Comparison of ENCODE assay signal across 15 cellular contexts in the genomic region with DNA sequence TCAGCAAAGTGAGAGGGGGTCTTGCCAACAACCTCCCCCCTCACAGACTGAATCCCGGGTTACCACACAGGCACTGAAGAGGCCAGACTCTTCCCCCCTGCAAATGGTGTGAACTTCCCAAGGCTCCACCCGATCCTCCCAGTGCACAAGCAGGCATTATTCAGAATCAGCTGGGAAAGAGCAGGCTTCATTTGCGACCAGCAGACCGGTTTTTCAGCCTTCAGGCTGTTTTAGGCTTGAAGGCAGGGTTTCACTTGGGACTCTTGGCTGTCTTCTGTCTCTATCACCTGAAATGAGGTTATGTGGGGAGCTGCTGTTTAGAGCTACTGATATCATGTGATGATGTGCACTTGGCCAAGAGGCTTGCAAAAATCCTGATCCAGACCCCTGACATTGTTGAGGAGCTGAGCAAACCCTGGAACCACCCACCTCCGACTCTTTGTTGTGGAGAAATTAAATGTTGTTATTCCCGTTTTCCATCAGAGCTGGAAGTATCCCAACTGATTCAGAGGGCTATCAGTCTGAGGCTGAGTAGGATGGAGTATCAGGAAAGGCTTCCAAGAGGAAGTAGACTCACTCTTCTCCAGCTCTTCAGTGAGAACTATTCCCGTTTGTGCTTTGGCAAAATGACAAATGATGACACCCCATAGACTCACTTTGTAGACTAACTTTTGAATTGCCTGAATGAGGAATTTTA.
A peak's percentile ranks its signal among the peaks of the same experiment; 100 is the strongest.
DNase-seq lines count a peak whose midpoint lies in the region; ATAC-seq, FAIRE-seq and TF ChIP-seq lines count a peak whose summit lies in the region.
"Had no signal": no experiment of that assay in that cellular context is flagged by ENCODE, and none has a peak within 500 bp of the region (broad histone marks: within the 10 kb centered on the region; RNA-seq: fewer than 3 reads in every experiment).

No MANE protein-coding gene starts in this region.

- peaks cover 10% of the 10 kb centered on the region for H3K4me1 Mint-ChIP-seq in activated naive CD8-positive, alpha-beta T cell treated with anti-CD3 and anti-CD28 coated beads for 36 hours
- H3K4me1 Mint-ChIP-seq: immature natural killer cell had no signal

- no peak overlapping the region for H3K4me3 Mint-ChIP-seq in activated naive CD8-positive, alpha-beta T cell treated with anti-CD3 and anti-CD28 coated beads for 36 hours
- H3K4me3 Mint-ChIP-seq: endodermal cell, immature natural killer cell, neural progenitor cell had no signal

- ATAC-seq in mucosa of descending colon = peak; percentile 19

- no peaks in the 10 kb centered on the region for H3K9me3 Mint-ChIP-seq in activated naive CD8-positive, alpha-beta T cell treated with anti-CD3 and anti-CD28 coated beads for 36 hours
- H3K9me3 Mint-ChIP-seq: endodermal cell, immature natural killer cell had no signal

- H3K36me3 ChIP-seq in bronchial epithelial cell (ENCODE audit: control insufficient read depth, insufficient read depth, low read length) (no peaks in the 10 kb centered on the region), mucosa of descending colon (ENCODE audit: low read depth) (no peaks in the 10 kb centered on the region)
- H3K36me3 ChIP-seq: neural progenitor cell had no signal

- H3K4me1 ChIP-seq in mucosa of descending colon (ENCODE audit: low read depth) = no peaks in the 10 kb centered on the region

- peaks cover 3% of the 10 kb centered on the region for H3K27me3 Mint-ChIP-seq in activated naive CD8-positive, alpha-beta T cell treated with anti-CD3 and anti-CD28 coated beads for 36 hours

- H3K9me3 ChIP-seq in mucosa of descending colon = no peaks in the 10 kb centered on the region

- intact Hi-C loops in mucosa of descending colon (cut with DNase I, micrococcal nuclease) (no loop called here), posterior cingulate gyrus (cut with DNase I) (no loop called here)

- no peak overlapping the region for H3K4me3 ChIP-seq in LNCaP clone FGC (ENCODE audit: low read depth, low read length)
- H3K4me3 ChIP-seq in bronchial epithelial cell (ENCODE audit: low read depth, low read length) = no peak overlapping the region
- H3K4me3 ChIP-seq in mucosa of descending colon = no peak overlapping the region
- H3K4me3 ChIP-seq: neural progenitor cell had no signal

- TF ChIP-seq CTCF in LNCaP clone FGC (IDR thresholded peaks at IDR 0.05; ENCODE audit: control insufficient read depth, extremely low read depth, insufficient read depth) (no peak), bronchial epithelial cell (IDR thresholded peaks at IDR 0.05; ENCODE audit: insufficient read depth, low read length, severe bottlenecking) (no peak), mucosa of descending colon (IDR thresholded peaks at IDR 0.05) (no peak)

- H3K36me3 Mint-ChIP-seq in activated naive CD8-positive, alpha-beta T cell treated with anti-CD3 and anti-CD28 coated beads for 36 hours = no peaks in the 10 kb centered on the region
- H3K36me3 Mint-ChIP-seq: immature natural killer cell had no signal

- H3K27ac Mint-ChIP-seq in activated naive CD8-positive, alpha-beta T cell treated with anti-CD3 and anti-CD28 coated beads for 36 hours = no peak overlapping the region
- H3K27ac Mint-ChIP-seq: endodermal cell, neural progenitor cell had no signal

- no peak for FAIRE-seq in bronchial epithelial cell (lab: Jason Lieb, UNC)

- DNase-seq in AG08396 (ENCODE audit: low spot score) (peak; percentile 50), LNCaP clone FGC (ENCODE audit: low read depth) (peak; percentile 33), bronchial epithelial cell (ENCODE audit: low read depth) (peak; percentile 96), mucosa of descending colon (no peak), epidermal melanocyte (ENCODE audit: insufficient read length, low spot score) (no peak), NCI-H128 (lab: John Stamatoyannopoulos, UW; ENCODE audit: unreplicated experiment) (no peak), posterior cingulate gyrus (no peak)
- no peak for DNase-seq in activated naive CD8-positive, alpha-beta T cell treated with anti-CD3 and anti-CD28 coated beads for 36 hours
- DNase-seq: activated CD4-positive, alpha-beta T cell treated with anti-CD3 and anti-CD28 coated beads, Interleukin-2, amount 50 U/mL, for 48 hours; C1 segment of cervical spinal cord; endodermal cell; immature natural killer cell; NCI-H1048; stimulated activated CD4-positive, alpha-beta T cell treated with anti-CD3 and anti-CD28 coated beads, Interleukin-2, amount 100 ng/mL, for 24 hours had no signal

- H3K27me3 ChIP-seq in bronchial epithelial cell (ENCODE audit: control insufficient read depth, insufficient read depth, low read length) = no peaks in the 10 kb centered on the region
- H3K27me3 ChIP-seq: neural progenitor cell had no signal

Comparison
In these comparisons a context has a peak if more than half of its experiments do, and no peak if none do; other contexts are left out.
1. DNase-seq: peak in AG08396 (single experiment), LNCaP clone FGC (single experiment) and bronchial epithelial cell (single experiment); none in mucosa of descending colon (0 of 3), epidermal melanocyte (single experiment), activated naive CD8-positive, alpha-beta T cell treated with anti-CD3 and anti-CD28 coated beads for 36 hours (single experiment), NCI-H128 (single experiment) and posterior cingulate gyrus (0 of 10).